Comparison of ENCODE assay signal across 9 cellular contexts in the genomic region with DNA sequence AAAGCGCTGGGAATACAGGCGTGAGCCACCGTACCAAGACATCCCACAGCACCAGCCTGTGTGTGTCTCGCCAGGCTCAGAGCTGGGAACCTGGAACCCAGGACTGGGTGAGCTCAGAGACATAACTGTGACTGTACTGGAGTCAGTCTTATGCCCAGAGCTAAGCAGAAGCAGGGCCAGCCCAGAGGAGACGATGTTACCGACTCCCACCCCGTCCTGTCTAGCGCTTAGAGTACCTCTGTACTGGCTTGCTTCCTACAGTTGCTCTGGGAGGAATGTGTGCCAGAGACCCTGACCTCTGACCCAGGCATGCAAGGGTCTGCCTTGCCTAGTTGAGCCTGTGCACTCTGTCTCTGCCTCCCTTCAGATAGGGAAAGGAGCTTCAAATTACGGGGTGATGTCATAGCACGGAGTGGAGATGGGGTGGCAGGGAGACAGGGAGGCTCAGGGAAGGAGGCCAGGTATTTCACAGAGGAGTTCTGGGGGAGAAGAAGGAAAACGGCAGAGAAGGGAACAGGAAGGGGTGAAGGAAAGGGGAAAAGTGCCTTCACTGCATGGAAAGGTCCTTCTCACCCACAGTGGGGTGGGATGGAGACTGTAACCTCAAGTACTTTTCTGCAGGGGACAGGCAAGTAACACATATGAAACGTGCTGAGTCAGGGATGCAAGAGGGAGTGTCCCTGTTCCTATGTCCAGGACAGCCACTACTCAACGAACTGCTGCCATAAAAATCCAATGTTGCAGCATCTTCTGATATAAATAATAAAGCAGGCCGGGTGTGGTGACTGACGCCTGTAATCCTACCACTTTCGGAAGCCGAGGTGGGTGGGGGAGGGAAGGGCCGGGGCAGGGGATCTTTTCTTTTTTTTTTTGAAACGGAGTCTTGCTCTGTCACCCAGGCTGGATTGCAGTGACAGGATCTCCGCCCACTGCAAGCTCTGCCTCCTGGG. TPM values are rescaled to one million over a fixed set of nuclear protein-coding genes. Genes with fewer than 3 reads are reported as not detected.
A peak's percentile ranks its signal among the peaks of the same experiment; 100 is the strongest.
DNase-seq lines count a peak whose midpoint lies in the region; ATAC-seq and TF ChIP-seq lines count a peak whose summit lies in the region.
"Had no signal": no experiment of that assay in that cellular context is flagged by ENCODE, and none has a peak within 500 bp of the region (broad histone marks: within the 10 kb centered on the region; RNA-seq: fewer than 3 reads in every experiment).

No MANE protein-coding gene starts in this region.

- H3K4me3 ChIP-seq in lung (no peak overlapping the region), aorta (ENCODE audit: low read length in 2 of 2) (no peak overlapping the region)

- H3K27ac ChIP-seq in caudate nucleus (ENCODE audit: low read depth, low read length) (peak overlapping the region; percentile 33), lung (ENCODE audit: low read depth in 1 of 2, low read length in 1 of 2) (peak overlapping the region in 1 of 2 donors; percentile 55), aorta (ENCODE audit: low read depth in 1 of 2, low read length in 2 of 2) (peak overlapping the region in 1 of 2 donors; percentile 65)

- DNase-seq in activated naive CD4-positive, alpha-beta T cell treated with anti-CD3 and anti-CD28 coated beads, Interleukin-2, amount 50 U/mL, for 72 hours (ENCODE audit: low spot score in 2 of 2): no peak
- DNase-seq in activated naive CD4-positive, alpha-beta T cell treated with Interleukin-2 at 50 U/mL for 16 hours: no peak
- DNase-seq in caudate nucleus (lab: John Stamatoyannopoulos, UW) (peak in 13 of 61 donors; percentile 13 to 63 (median 28)), lung (ENCODE audit: low spot score) (peak; percentile 52), aorta (peak in 1 of 2 donors; percentile 74), NCI-H1417 (lab: John Stamatoyannopoulos, UW) (no peak), NCI-H1436 (lab: John Stamatoyannopoulos, UW) (no peak)
- DNase-seq: NCI-H187 treated with DMSO at 0.1 percent for 48 hours had no signal

- H3K27me3 ChIP-seq in lung (ENCODE audit: control insufficient read depth, insufficient read depth) (no peaks in the 10 kb centered on the region), aorta (ENCODE audit: control insufficient read depth in 1 of 2, insufficient read depth in 2 of 2, low read length in 1 of 2) (no peaks in the 10 kb centered on the region)

- peaks cover 7 to 15% of the 10 kb centered on the region in 2 donors for H3K36me3 Mint-ChIP-seq in activated naive CD4-positive, alpha-beta T cell treated with anti-CD3 and anti-CD28 coated beads, Interleukin-2, amount 50 U/mL, for 72 hours

- no peaks in the 10 kb centered on the region for H3K9me3 Mint-ChIP-seq in activated naive CD4-positive, alpha-beta T cell treated with anti-CD3 and anti-CD28 coated beads, Interleukin-2, amount 50 U/mL, for 72 hours

- H3K9me3 ChIP-seq in lung (ENCODE audit: control insufficient read depth in 2 of 2, insufficient read depth in 1 of 2, low read length in 1 of 2) (no peaks in the 10 kb centered on the region), aorta (ENCODE audit: control insufficient read depth, low read length) (no peaks in the 10 kb centered on the region)

- no peak for ATAC-seq in activated naive CD4-positive, alpha-beta T cell treated with anti-CD3 and anti-CD28 coated beads, Interleukin-2, amount 50 U/mL, for 72 hours
- ATAC-seq in lung (ENCODE audit: insufficient read depth, low FRiP score) (no peak), aorta (ENCODE audit: low FRiP score) (peak; percentile 19), HG03469 (IDR thresholded peaks at IDR 0.05; ENCODE audit: unreplicated experiment) (no peak)

- peak overlapping the region; percentile 1 to 33 for H3K27ac Mint-ChIP-seq in activated naive CD4-positive, alpha-beta T cell treated with anti-CD3 and anti-CD28 coated beads, Interleukin-2, amount 50 U/mL, for 72 hours

- WGBS in lung, 2 donors: 49 to 55% methylated on average over 20 of the region's 20 CpGs
- 40 to 41% methylated on average over 20 of the region's 20 CpGs for WGBS in aorta, 2 donors

- intact Hi-C loops in aorta (cut with DNase I): loop anchor here (10.0 kb wide), 1 partner anchor 421 kb away; a partner anchor contains a TSS

- H3K36me3 ChIP-seq in lung (ENCODE audit: control insufficient read depth in 2 of 2, insufficient read depth in 2 of 2, low read length in 2 of 2) (no peaks in the 10 kb centered on the region), aorta (ENCODE audit: control insufficient read depth in 1 of 2, insufficient read depth in 2 of 2, low read length in 1 of 2) (no peaks in the 10 kb centered on the region)

- peaks cover 6 to 21% of the 10 kb centered on the region in 2 donors for H3K4me1 ChIP-seq in lung (ENCODE audit: control insufficient read depth in 2 of 2, insufficient read depth in 2 of 2, low read length in 2 of 2)
- peaks cover 0 to 4% of the 10 kb centered on the region in 2 donors for H3K4me1 ChIP-seq in aorta (ENCODE audit: control insufficient read depth in 1 of 2, insufficient read depth in 2 of 2, low read length in 2 of 2)

- TF ChIP-seq CTCF in lung (IDR thresholded peaks at IDR 0.05; ENCODE audit: control extremely low read depth, extremely low read depth): no peak

RNA-seq across cellular contexts. Expression of a gene that starts 5.8 kb away (rescaled TPM):
- 1 to 10 TPM; 8.6 to 9.2 TPM for total RNA-seq in activated naive CD4-positive, alpha-beta T cell treated with anti-CD3 and anti-CD28 coated beads, Interleukin-2, amount 50 U/mL, for 72 hours
- total RNA-seq in lung: 10 to 100 TPM in 1 of 2 donors, 1 to 10 TPM in 1; 8.2 to 16.7 TPM
- polyA plus RNA-seq in lung: 10 to 100 TPM; 11.4 to 13.2 TPM
- total RNA-seq in aorta: 1 to 10 TPM; 7.9 to 9.7 TPM
- 10 to 100 TPM in 1 of 2 donors, 1 to 10 TPM in 1; 2.1 to 14.1 TPM for polyA plus RNA-seq in aorta

RNA-seq across cellular contexts. Expression of a gene that starts 10.9 kb away (rescaled TPM):
- total RNA-seq in activated naive CD4-positive, alpha-beta T cell treated with anti-CD3 and anti-CD28 coated beads, Interleukin-2, amount 50 U/mL, for 72 hours: under 1 TPM; 0.12 to 0.18 TPM
- 1 to 10 TPM; 1.2 to 1.4 TPM for total RNA-seq in lung
- under 1 TPM; 0.25 to 0.30 TPM for polyA plus RNA-seq in lung
- 1 to 10 TPM in 1 of 2 donors, under 1 TPM in 1; 0.68 to 1.9 TPM for total RNA-seq in aorta
- polyA plus RNA-seq in aorta: 1 to 10 TPM in 1 of 2 donors, under 1 TPM in 1; 0.50 to 1.0 TPM

RNA-seq across cellular contexts. Expression of a gene that starts 18.4 kb away (rescaled TPM):
- 1 to 10 TPM in 1 of 2 donors, under 1 TPM in 1; 0.73 to 4.0 TPM for total RNA-seq in activated naive CD4-positive, alpha-beta T cell treated with anti-CD3 and anti-CD28 coated beads, Interleukin-2, amount 50 U/mL, for 72 hours
- 10 to 100 TPM; 45.4 to 58.9 TPM for total RNA-seq in lung
- 10 to 100 TPM; 25.1 to 29.9 TPM for polyA plus RNA-seq in lung
- 100 to 1,000 TPM; 166 to 240 TPM for total RNA-seq in aorta
- polyA plus RNA-seq in aorta: 100 to 1,000 TPM; 124 to 232 TPM

RNA-seq across cellular contexts. Expression of a gene that starts 25.4 kb away (rescaled TPM):
- total RNA-seq in activated naive CD4-positive, alpha-beta T cell treated with anti-CD3 and anti-CD28 coated beads, Interleukin-2, amount 50 U/mL, for 72 hours: not detected
- total RNA-seq in lung (not detected), aorta (1 to 10 TPM in 1 of 2 donors, not detected in 1; 3.0 TPM)
- polyA plus RNA-seq in lung (not detected), aorta (10 to 100 TPM in 1 of 2 donors, not detected in 1; 10.6 TPM)

RNA-seq across cellular contexts. Expression of a gene that starts 29.4 kb away (rescaled TPM):
- under 1 TPM; 0.31 to 0.91 TPM for total RNA-seq in activated naive CD4-positive, alpha-beta T cell treated with anti-CD3 and anti-CD28 coated beads, Interleukin-2, amount 50 U/mL, for 72 hours
- total RNA-seq in lung: 1 to 10 TPM in 1 of 2 donors, under 1 TPM in 1; 0.85 to 1.7 TPM
- polyA plus RNA-seq in lung: 1 to 10 TPM; 2.9 to 3.1 TPM
- total RNA-seq in aorta: under 1 TPM; 0.24 to 0.65 TPM
- polyA plus RNA-seq in aorta: 1 to 10 TPM in 1 of 2 donors, not detected in 1; 2.3 TPM

Comparison
In these comparisons a context has a peak if more than half of its experiments do, and no peak if none do; other contexts are left out.
1. RNA of a gene that starts 18.4 kb away (total RNA-seq): 166 to 240 TPM in aorta and 45.4 to 58.9 TPM in lung; 0.73 to 4.0 TPM in activated naive CD4-positive, alpha-beta T cell treated with anti-CD3 and anti-CD28 coated beads, Interleukin-2, amount 50 U/mL, for 72 hours; every median in the first group is over 4 times any median in the second.